Comparison of ENCODE assay signal across 1 cellular context in genomic region chr13:32586022-32586900, GRCh38.
TF ChIP-seq lines count a peak whose summit lies in the region.

Gene PDS5B, plus strand, starts transcription at chr13:32586452. Its CDS starts 62,321 bp downstream, at chr13:32648773.

TF ChIP-seq in GM12878, 131 proteins besides CTCF, POLR2A, EP300 and RAD21 (continued from another document):
- TF ChIP-seq E4F1 (IDR thresholded peaks at IDR 0.05; ENCODE audit: borderline replicate concordance, partially characterized antibody) (no peak), NR2F1 (conservative IDR thresholded peaks at IDR 0.05) (0 out of 2 replicates have a peak, but pooled peaks have one; percentile 56), HSF1 (IDR thresholded peaks at IDR 0.05; ENCODE audit: low read depth, low read length) (no peak), CBX3 (IDR thresholded peaks at IDR 0.05; ENCODE audit: borderline replicate concordance, low read depth) (no peak), RUNX3 (IDR thresholded peaks at IDR 0.05; ENCODE audit: low read length) (peak; percentile 85), JUND (IDR thresholded peaks at IDR 0.05; ENCODE audit: low read depth, low read length) (no peak), BRCA1 (IDR thresholded peaks at IDR 0.05; ENCODE audit: low read depth, low read length) (no peak), LARP7 (IDR thresholded peaks at IDR 0.05) (peak; percentile 92)
